In genomic region chr15:49023354-49023753, GRCh38 we compare ENCODE assay signal across 14 cellular contexts. TPM values are rescaled to one million over a fixed set of nuclear protein-coding genes. Genes with fewer than 3 reads are reported as not detected.
DNase-seq lines count a peak whose midpoint lies in the region; ATAC-seq and TF ChIP-seq lines count a peak whose summit lies in the region.
"Had no signal": no experiment of that assay in that cellular context is flagged by ENCODE, and none has a peak within 500 bp of the region (broad histone marks: within the 10 kb centered on the region; RNA-seq: fewer than 3 reads in every experiment).

No MANE protein-coding gene starts in this region.

- peaks cover 3% of the 10 kb centered on the region for H4K20me1 ChIP-seq in neural progenitor cell (ENCODE audit: low read depth)

- ATAC-seq in GM19035 (IDR thresholded peaks at IDR 0.05; ENCODE audit: unreplicated experiment) (peak; percentile 85), HG02798 (IDR thresholded peaks at IDR 0.05; ENCODE audit: poor library complexity, unreplicated experiment) (peak; percentile 58), HG03521 (IDR thresholded peaks at IDR 0.05; ENCODE audit: unreplicated experiment) (peak; percentile 79)
- no peak for ATAC-seq in CD8-positive, alpha-beta T cell
- ATAC-seq: heart left ventricle; stimulated activated memory B cell treated with anti-CD40 and anti-IgM and Interleukin-4, amounts not matched to agents 10 μg/mL and 1 μg/mL and 100 μg/mL, for 72 hours had no signal

- no peaks in the 10 kb centered on the region for H3K79me2 ChIP-seq in neural progenitor cell (ENCODE audit: low read depth)

- no peaks in the 10 kb centered on the region for H3K27me3 ChIP-seq in CD8-positive, alpha-beta T cell (ENCODE audit: insufficient read depth, low read length)
- no peaks in the 10 kb centered on the region for H3K27me3 ChIP-seq in neural progenitor cell
- H3K27me3 ChIP-seq: cardiac muscle cell, heart left ventricle had no signal

- intact Hi-C loops in CD8-positive, alpha-beta T cell (cut with DNase I, micrococcal nuclease), result no loop called here

- CTCF ChIA-PET in CD8-positive, alpha-beta T cell (lab: Charles Lee), result no interaction called here

- H3K4me3 Mint-ChIP-seq in CD8-positive, alpha-beta T cell, result no peak overlapping the region
- no peak overlapping the region for H3K4me3 Mint-ChIP-seq in neural progenitor cell
- H3K4me3 Mint-ChIP-seq: stimulated activated memory B cell treated with anti-CD40 and anti-IgM and Interleukin-4, amounts not matched to agents 10 μg/mL and 1 μg/mL and 100 μg/mL, for 72 hours; T-helper 2 cell treated with Interferon-gamma antibody and Interleukin-4, amounts not matched to agents 5 μg/mL and 100 μg/mL, for 36 hours had no signal

- no peaks in the 10 kb centered on the region for H3K9me3 Mint-ChIP-seq in CD8-positive, alpha-beta T cell
- no peaks in the 10 kb centered on the region for H3K9me3 Mint-ChIP-seq in neural progenitor cell
- H3K9me3 Mint-ChIP-seq: stimulated activated memory B cell treated with anti-CD40 and anti-IgM and Interleukin-4, amounts not matched to agents 10 μg/mL and 1 μg/mL and 100 μg/mL, for 72 hours; T-helper 2 cell treated with Interferon-gamma antibody and Interleukin-4, amounts not matched to agents 5 μg/mL and 100 μg/mL, for 36 hours had no signal

- no peak overlapping the region for H2AFZ ChIP-seq in neural progenitor cell (replicated peaks)

- TF ChIP-seq CTCF in GM12865 (IDR thresholded peaks at IDR 0.05; ENCODE audit: insufficient read depth, low read depth, low read length, missing control alignments) (no peak), neural progenitor cell (IDR thresholded peaks at IDR 0.05) (no peak)
- no peak for TF ChIP-seq CTCF in CD8-positive, alpha-beta T cell (IDR thresholded peaks at IDR 0.05)

- DNase-seq in GM12865 (ENCODE audit: low read depth) (peak; percentile 73), pons (ENCODE audit: low spot score) (no peak), neural progenitor cell (ENCODE audit: low spot score) (no peak), midbrain (lab: John Stamatoyannopoulos, UW) (no peak)
- no peak for DNase-seq in CD8-positive, alpha-beta T cell
- DNase-seq: activated naive CD4-positive, alpha-beta T cell treated with anti-CD3 and anti-CD28 coated beads, Interleukin-2, amount 50 U/mL, for 16 hours; heart left ventricle; NCI-H524 had no signal

- no peak overlapping the region for H3K27ac ChIP-seq in CD8-positive, alpha-beta T cell (ENCODE audit: low read depth, low read length)
- no peak overlapping the region for H3K27ac ChIP-seq in neural progenitor cell
- H3K27ac ChIP-seq: cardiac muscle cell, heart left ventricle had no signal

- H3K36me3 Mint-ChIP-seq in CD8-positive, alpha-beta T cell, result peaks cover 72% of the 10 kb centered on the region
- peaks cover 35% of the 10 kb centered on the region for H3K36me3 Mint-ChIP-seq in neural progenitor cell

- peaks cover 14% of the 10 kb centered on the region for H3K36me3 ChIP-seq in CD8-positive, alpha-beta T cell (ENCODE audit: insufficient read depth, low read length)
- H3K36me3 ChIP-seq in neural progenitor cell, result no peaks in the 10 kb centered on the region

- no peaks in the 10 kb centered on the region for H3F3A ChIP-seq in neural progenitor cell (ENCODE audit: low read depth)

- H3K4me3 ChIP-seq in GM12865 (ENCODE audit: low read depth, low read length) (no peak overlapping the region), neural progenitor cell (no peak overlapping the region)
- no peak overlapping the region for H3K4me3 ChIP-seq in CD8-positive, alpha-beta T cell (ENCODE audit: low read depth, low read length)
- H3K4me3 ChIP-seq: cardiac muscle cell, heart left ventricle had no signal

- POLR2A ChIA-PET in CD8-positive, alpha-beta T cell (lab: Charles Lee), result no interaction called here

- no peaks in the 10 kb centered on the region for H3K4me1 ChIP-seq in CD8-positive, alpha-beta T cell (ENCODE audit: insufficient read depth, low read length)
- H3K4me1 ChIP-seq in neural progenitor cell, result no peaks in the 10 kb centered on the region
- H3K4me1 ChIP-seq: heart left ventricle had no signal

- H3K9ac ChIP-seq in neural progenitor cell, result no peak overlapping the region

- H3K9me3 ChIP-seq in CD8-positive, alpha-beta T cell (ENCODE audit: low read length), result no peaks in the 10 kb centered on the region
- no peaks in the 10 kb centered on the region for H3K9me3 ChIP-seq in neural progenitor cell (ENCODE audit: low read depth)
- H3K9me3 ChIP-seq: heart left ventricle had no signal

- H3K4me2 ChIP-seq in neural progenitor cell, result no peak overlapping the region

- H3K4me1 Mint-ChIP-seq in CD8-positive, alpha-beta T cell (ENCODE audit: low read depth), result no peaks in the 10 kb centered on the region
- H3K4me1 Mint-ChIP-seq in neural progenitor cell, result no peaks in the 10 kb centered on the region

- H3K27ac Mint-ChIP-seq in CD8-positive, alpha-beta T cell, result no peak overlapping the region
- H3K27ac Mint-ChIP-seq in neural progenitor cell, result no peak overlapping the region
- H3K27ac Mint-ChIP-seq: stimulated activated memory B cell treated with anti-CD40 and anti-IgM and Interleukin-4, amounts not matched to agents 10 μg/mL and 1 μg/mL and 100 μg/mL, for 72 hours; T-helper 2 cell treated with Interferon-gamma antibody and Interleukin-4, amounts not matched to agents 5 μg/mL and 100 μg/mL, for 36 hours had no signal

- H3K27me3 Mint-ChIP-seq in CD8-positive, alpha-beta T cell (ENCODE audit: low read depth), result no peaks in the 10 kb centered on the region
- peaks cover 2% of the 10 kb centered on the region for H3K27me3 Mint-ChIP-seq in neural progenitor cell (ENCODE audit: insufficient read depth, low read depth)
- H3K27me3 Mint-ChIP-seq: stimulated activated memory B cell treated with anti-CD40 and anti-IgM and Interleukin-4, amounts not matched to agents 10 μg/mL and 1 μg/mL and 100 μg/mL, for 72 hours had no signal

RNA-seq across cellular contexts. Expression of gene SECISBP2L, which starts 22.9 kb away (rescaled TPM):
- total RNA-seq in CD8-positive, alpha-beta T cell, result 10 to 100 TPM; 54.8 to 61.2 TPM
- total RNA-seq in neural progenitor cell (ENCODE audit: low replicate concordance), result 30.3 and 44.0 TPM in 2 replicates

RNA-seq across cellular contexts. Expression of gene SHC4, which starts 59.6 kb away (rescaled TPM):
- not detected for total RNA-seq in CD8-positive, alpha-beta T cell
- total RNA-seq in neural progenitor cell (ENCODE audit: low replicate concordance), result 1.9 and 2.2 TPM in 2 replicates
